ENCODE assay signal across 24 cellular contexts in genomic region chr2:1746174-1747064, GRCh38. TPM values are rescaled to one million over a fixed set of nuclear protein-coding genes. Genes with fewer than 3 reads are reported as not detected.
DNase-seq lines count a peak whose midpoint lies in the region; ATAC-seq and TF ChIP-seq lines count a peak whose summit lies in the region.
"Had no signal": no experiment of that assay in that cellular context is flagged by ENCODE, and none has a peak within 500 bp of the region (broad histone marks: within the 10 kb centered on the region; RNA-seq: fewer than 3 reads in every experiment).

No MANE protein-coding gene starts in this region.

- peaks cover 4% of the 10 kb centered on the region for H3K36me3 ChIP-seq in endodermal cell (ENCODE audit: control insufficient read depth, insufficient read depth, low read length)
- H3K36me3 ChIP-seq: HAP-1, suprapubic skin had no signal

- H3K27me3 Mint-ChIP-seq in natural killer cell (ENCODE audit: low read depth in 2 of 2) (peaks cover 33 to 38% of the 10 kb centered on the region in 2 donors), endodermal cell (ENCODE audit: insufficient read depth) (peaks cover 48% of the 10 kb centered on the region), neural crest cell (ENCODE audit: low read depth) (peaks cover 16% of the 10 kb centered on the region)
- peaks cover 25 to 29% of the 10 kb centered on the region in 2 donors for H3K27me3 Mint-ChIP-seq in natural killer cell treated with Interleukin-12 subunit alpha and Interleukin-12 subunit beta and Interleukin-15 and Interleukin-18, amount 100 ng/mL, for 72 hours

- H3K27me3 ChIP-seq in endodermal cell (ENCODE audit: control insufficient read depth, insufficient read depth, low read length, poor library complexity, severe bottlenecking): no peaks in the 10 kb centered on the region
- H3K27me3 ChIP-seq: SJCRH30 had no signal

- WGBS in endodermal cell (ENCODE audit: insufficient coverage in 1 of 2, insufficient read length in 1 of 2), 2 experiments: 92 to 97% methylated on average over 6 to 9 of the region's 9 CpGs

- H3K9me3 Mint-ChIP-seq in natural killer cell: no peaks in the 10 kb centered on the region
- H3K9me3 Mint-ChIP-seq in natural killer cell treated with Interleukin-12 subunit alpha and Interleukin-12 subunit beta and Interleukin-15 and Interleukin-18, amount 100 ng/mL, for 72 hours: no peaks in the 10 kb centered on the region
- no peaks in the 10 kb centered on the region for H3K9me3 Mint-ChIP-seq in endodermal cell
- no peaks in the 10 kb centered on the region for H3K9me3 Mint-ChIP-seq in neural crest cell

- TF ChIP-seq CTCF in natural killer cell (IDR thresholded peaks at IDR 0.05) (no peak), endodermal cell (conservative IDR thresholded peaks at IDR 0.05) (no peak), neural crest cell (conservative IDR thresholded peaks at IDR 0.05) (no peak)

- intact Hi-C loops in natural killer cell (cut with micrococcal nuclease) (no loop called here), Right ventricle myocardium inferior (cut with DNase I) (loop anchor here (5.0 kb wide), 1 partner anchor 94 kb away; no protein-coding TSS in a partner anchor)

- DNase-seq in natural killer cell (no peak), endodermal cell (peak; percentile 27), neural crest cell (ENCODE audit: low read depth, low spot score) (no peak), ureter (ENCODE audit: low spot score) (peak; percentile 27), Right ventricle myocardium inferior (ENCODE audit: missing footprints) (no peak), DMS 273 (lab: John Stamatoyannopoulos, UW; ENCODE audit: unreplicated experiment) (no peak)
- no peak for DNase-seq in natural killer cell treated with Interleukin-12 subunit alpha and Interleukin-12 subunit beta and Interleukin-15 and Interleukin-18, amount 100 ng/mL, for 72 hours (ENCODE audit: low spot score)
- DNase-seq: activated CD4-positive, alpha-beta T cell treated with anti-CD3 and anti-CD28 coated beads for 48 hours; activated naive CD4-positive, alpha-beta T cell; central memory CD4-positive, alpha-beta T cell; foreskin melanocyte; hypothalamus; MM.1S; NCI-H1417 treated with DMSO at 0.1 percent for 48 hours; NCI-H2107; NCI-H510A; SJCRH30; T-helper 1 cell had no signal

- H3K27ac ChIP-seq in endodermal cell (ENCODE audit: low read depth, low read length): no peak overlapping the region
- H3K27ac ChIP-seq: dorsolateral prefrontal cortex, SJCRH30, suprapubic skin had no signal

- peaks cover 3% of the 10 kb centered on the region for H3K4me1 ChIP-seq in endodermal cell (ENCODE audit: control insufficient read depth, insufficient read depth, low read length)
- H3K4me1 ChIP-seq: HAP-1 had no signal

- H3K9me3 ChIP-seq in endodermal cell (ENCODE audit: control insufficient read depth, low read length): no peaks in the 10 kb centered on the region
- H3K9me3 ChIP-seq: HAP-1, SJCRH30, suprapubic skin had no signal

- H3K9ac ChIP-seq in endodermal cell (ENCODE audit: extremely low read depth, low read length, poor library complexity, severe bottlenecking): no peak overlapping the region

- H3K4me3 Mint-ChIP-seq in natural killer cell (peak overlapping the region; percentile 29), endodermal cell (peak overlapping the region; percentile 89), neural crest cell (peak overlapping the region; percentile 83)
- no peak overlapping the region for H3K4me3 Mint-ChIP-seq in natural killer cell treated with Interleukin-12 subunit alpha and Interleukin-12 subunit beta and Interleukin-15 and Interleukin-18, amount 100 ng/mL, for 72 hours

- H3K27ac Mint-ChIP-seq in natural killer cell: no peak overlapping the region
- H3K27ac Mint-ChIP-seq in natural killer cell treated with Interleukin-12 subunit alpha and Interleukin-12 subunit beta and Interleukin-15 and Interleukin-18, amount 100 ng/mL, for 72 hours: no peak overlapping the region
- H3K27ac Mint-ChIP-seq in endodermal cell: no peak overlapping the region
- H3K27ac Mint-ChIP-seq in neural crest cell (ENCODE audit: unreplicated experiment): no peak overlapping the region
- H3K27ac Mint-ChIP-seq: CD14-positive monocyte had no signal

- H3K4me3 ChIP-seq in endodermal cell (ENCODE audit: low read length): no peak overlapping the region
- H3K4me3 ChIP-seq: dorsolateral prefrontal cortex, HAP-1, K562, SJCRH30, suprapubic skin had no signal

- H3K4me1 Mint-ChIP-seq in natural killer cell: peaks cover 4 to 5% of the 10 kb centered on the region in 2 donors
- H3K4me1 Mint-ChIP-seq in natural killer cell treated with Interleukin-12 subunit alpha and Interleukin-12 subunit beta and Interleukin-15 and Interleukin-18, amount 100 ng/mL, for 72 hours (ENCODE audit: low read depth in 2 of 2): peaks cover 5 to 6% of the 10 kb centered on the region in 2 donors
- H3K4me1 Mint-ChIP-seq in endodermal cell: peaks cover 13% of the 10 kb centered on the region
- peaks cover 33% of the 10 kb centered on the region for H3K4me1 Mint-ChIP-seq in neural crest cell

- ATAC-seq in natural killer cell: peak in 1 of 3 donors; percentile 28
- ATAC-seq in natural killer cell treated with Interleukin-12 subunit alpha and Interleukin-12 subunit beta and Interleukin-15 and Interleukin-18, amount 100 ng/mL, for 72 hours: no peak
- ATAC-seq in Right ventricle myocardium inferior: no peak
- ATAC-seq in HG02973 (IDR thresholded peaks at IDR 0.05; ENCODE audit: unreplicated experiment): no peak
- ATAC-seq: K562 had no signal

- H3K36me3 Mint-ChIP-seq in natural killer cell: no peaks in the 10 kb centered on the region
- no peaks in the 10 kb centered on the region for H3K36me3 Mint-ChIP-seq in natural killer cell treated with Interleukin-12 subunit alpha and Interleukin-12 subunit beta and Interleukin-15 and Interleukin-18, amount 100 ng/mL, for 72 hours
- peaks cover 8% of the 10 kb centered on the region for H3K36me3 Mint-ChIP-seq in endodermal cell (ENCODE audit: low read depth)
- H3K36me3 Mint-ChIP-seq in neural crest cell (ENCODE audit: low read depth): peaks cover 12% of the 10 kb centered on the region
- H3K36me3 Mint-ChIP-seq: CD14-positive monocyte had no signal

RNA-seq across cellular contexts. Expression of gene PXDN, which starts 2.1 kb away (rescaled TPM):
- total RNA-seq in natural killer cell: 1 to 10 TPM; 2.1 to 3.7 (median 2.5) TPM
- 1 to 10 TPM; 3.4 to 3.6 TPM for total RNA-seq in natural killer cell treated with Interleukin-12 subunit alpha and Interleukin-12 subunit beta and Interleukin-15 and Interleukin-18, amount 100 ng/mL, for 72 hours
- total RNA-seq in endodermal cell: 100 to 1,000 TPM; 212 to 247 TPM
- 106 TPM for polyA plus RNA-seq in endodermal cell (2013, experiment 1 of 2)
- polyA plus RNA-seq in endodermal cell (2013, experiment 2 of 2): 104 TPM
- total RNA-seq in neural crest cell: 217 and 218 TPM in 2 replicates
- total RNA-seq in ureter: 20.2 TPM
- total RNA-seq in Right ventricle myocardium inferior: 19.7 TPM
- polyA plus RNA-seq: CD14-positive monocyte, K562 had no signal

Comparison
In these comparisons a context has a peak if more than half of its experiments do, and no peak if none do; other contexts are left out.
1. DNase-seq: peak in endodermal cell (single experiment) and ureter (single experiment); none in natural killer cell (single experiment), natural killer cell treated with Interleukin-12 subunit alpha and Interleukin-12 subunit beta and Interleukin-15 and Interleukin-18, amount 100 ng/mL, for 72 hours (single experiment), neural crest cell (single experiment), Right ventricle myocardium inferior (single experiment) and DMS 273 (single experiment).
2. RNA of gene PXDN, which starts 2.1 kb away (total RNA-seq): 212 to 247 TPM in endodermal cell and 217 to 218 TPM in neural crest cell; 20.2 TPM in ureter (single experiment), 19.7 TPM in Right ventricle myocardium inferior (single experiment), 3.4 to 3.6 TPM in natural killer cell treated with Interleukin-12 subunit alpha and Interleukin-12 subunit beta and Interleukin-15 and Interleukin-18, amount 100 ng/mL, for 72 hours and 2.1 to 3.7 TPM in natural killer cell; every median in the first group is over 10 times any median in the second.